In the genomic region with DNA sequence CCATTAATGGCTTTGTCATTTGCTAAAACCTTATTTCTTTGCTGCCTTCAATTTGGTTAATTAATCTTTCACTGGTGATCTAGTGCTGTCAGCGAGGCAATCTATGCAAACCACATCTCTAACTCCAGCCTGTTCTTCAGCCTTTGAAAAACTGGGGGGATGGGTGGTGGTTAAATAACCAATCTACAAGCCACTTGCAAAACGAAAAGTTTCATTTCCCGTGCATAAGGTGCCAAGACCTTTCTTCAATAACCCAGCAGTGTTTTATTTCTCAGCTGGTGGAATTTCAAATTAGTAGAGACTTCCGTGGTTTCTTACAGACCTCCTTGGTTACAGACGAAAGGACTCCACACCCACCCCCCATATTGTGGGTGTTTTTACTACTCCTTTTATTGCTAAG, we compare ENCODE assay signal across 7 cellular contexts.
DNase-seq lines count a peak whose midpoint lies in the region; ATAC-seq lines count a peak whose summit lies in the region.

No MANE protein-coding gene starts in this region.

- no peaks in the 10 kb centered on the region for H3K27me3 Mint-ChIP-seq in T-helper 17 cell

- DNase-seq in GM19240 (ENCODE audit: insufficient read length, low spot score) (peak; percentile 47), T-helper 17 cell (no peak), SK-N-DZ (ENCODE audit: low spot score) (no peak), HK-2 (ENCODE audit: unreplicated experiment) (no peak), AG08396 (ENCODE audit: low spot score) (no peak)
- DNase-seq in stimulated activated CD4-positive, alpha-beta T cell treated with anti-CD3 and anti-CD28 coated beads, TNF-alpha, amount 100 ng/mL, for 48 hours (ENCODE audit: low read depth in 3 of 3), result peak in 2 of 3 donors; percentile 6 to 24

- peaks cover 30% of the 10 kb centered on the region for H3K4me1 Mint-ChIP-seq in T-helper 17 cell

- peak overlapping the region; percentile 72 for H3K27ac Mint-ChIP-seq in T-helper 17 cell

- no peaks in the 10 kb centered on the region for H3K36me3 Mint-ChIP-seq in T-helper 17 cell (ENCODE audit: low read depth)

- H3K4me3 Mint-ChIP-seq in T-helper 17 cell, result peak overlapping the region; percentile 69

- no peaks in the 10 kb centered on the region for H3K9me3 ChIP-seq in T-helper 17 cell (ENCODE audit: control insufficient read depth, low read length, poor library complexity, severe bottlenecking)

- peak; percentile 78 for ATAC-seq in HG02970 (IDR thresholded peaks at IDR 0.05; ENCODE audit: low FRiP score, unreplicated experiment)
- ATAC-seq in T-helper 17 cell, result peak; percentile 71

Comparison
In these comparisons a context has a peak if more than half of its experiments do, and no peak if none do; other contexts are left out.
1. DNase-seq: peak in GM19240 (single experiment) and stimulated activated CD4-positive, alpha-beta T cell treated with anti-CD3 and anti-CD28 coated beads, TNF-alpha, amount 100 ng/mL, for 48 hours (2 of 3); none in T-helper 17 cell (0 of 3), SK-N-DZ (single experiment), HK-2 (single experiment) and AG08396 (single experiment).